In the genomic region with DNA sequence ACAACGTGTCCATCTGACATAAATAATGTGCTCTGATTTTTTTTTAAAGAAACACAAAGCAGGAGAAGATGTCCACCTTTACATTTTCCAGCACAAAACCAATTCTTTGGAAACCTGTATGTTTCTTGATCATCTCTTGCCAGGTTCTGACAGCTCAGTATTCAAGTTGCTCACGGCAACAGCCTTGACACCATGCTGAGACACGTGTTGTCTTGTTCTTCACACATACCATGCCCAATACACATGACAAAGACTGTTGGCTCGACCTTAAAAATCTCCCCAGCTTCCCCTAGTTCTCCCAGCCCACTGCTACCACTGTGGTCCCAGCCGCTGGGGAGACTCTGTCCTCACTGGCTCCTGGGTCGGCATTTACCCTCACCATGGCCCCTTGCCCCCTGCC, we compare ENCODE assay signal across 1 cellular context.
TF ChIP-seq lines count a peak whose summit lies in the region.

No MANE protein-coding gene starts in this region.

TF ChIP-seq in H1, 55 proteins besides CTCF, POLR2A, EP300 and RAD21:
- TF ChIP-seq RFX5 (IDR thresholded peaks at IDR 0.05; ENCODE audit: borderline replicate concordance, low read depth, low read length) (no peak), JUND (IDR thresholded peaks at IDR 0.05; ENCODE audit: low read length) (no peak), SIN3A (conservative IDR thresholded peaks at IDR 0.05 in 1 of 2, IDR thresholded peaks at IDR 0.05 in 1 of 2; ENCODE audit: low read depth in 1 of 2, low read length in 2 of 2) (peak; percentile 74 to 93; a peak in 2 of 4 replicates), KDM1A (IDR thresholded peaks at IDR 0.05; ENCODE audit: borderline replicate concordance, low read length) (no peak), YY1 (IDR thresholded peaks at IDR 0.05; ENCODE audit: low read depth, low read length) (no peak), E2F6 (IDR thresholded peaks at IDR 0.05) (peak; percentile 84), BRCA1 (IDR thresholded peaks at IDR 0.05; ENCODE audit: low read depth, low read length) (no peak), SUZ12 (IDR thresholded peaks at IDR 0.05; ENCODE audit: low read length) (no peak), MAFK (IDR thresholded peaks at IDR 0.05; ENCODE audit: low read depth, low read length) (no peak), TEAD4 (IDR thresholded peaks at IDR 0.05; ENCODE audit: low read depth, low read length) (peak; percentile 38; the same call in 1 of the 2 replicates), SIX5 (IDR thresholded peaks at IDR 0.05; ENCODE audit: low read depth, low read length) (no peak), BCL11A (IDR thresholded peaks at IDR 0.05; ENCODE audit: low read depth in 2 of 2, low read length in 2 of 2) (no peak), USF2 (IDR thresholded peaks at IDR 0.05; ENCODE audit: low read length) (no peak)
- TF ChIP-seq, protein P1, sequence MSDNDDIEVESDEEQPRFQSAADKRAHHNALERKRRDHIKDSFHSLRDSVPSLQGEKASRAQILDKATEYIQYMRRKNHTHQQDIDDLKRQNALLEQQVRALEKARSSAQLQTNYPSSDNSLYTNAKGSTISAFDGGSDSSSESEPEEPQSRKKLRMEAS (IDR thresholded peaks at IDR 0.05) = peak; percentile 93
- TF ChIP-seq, protein P2, sequence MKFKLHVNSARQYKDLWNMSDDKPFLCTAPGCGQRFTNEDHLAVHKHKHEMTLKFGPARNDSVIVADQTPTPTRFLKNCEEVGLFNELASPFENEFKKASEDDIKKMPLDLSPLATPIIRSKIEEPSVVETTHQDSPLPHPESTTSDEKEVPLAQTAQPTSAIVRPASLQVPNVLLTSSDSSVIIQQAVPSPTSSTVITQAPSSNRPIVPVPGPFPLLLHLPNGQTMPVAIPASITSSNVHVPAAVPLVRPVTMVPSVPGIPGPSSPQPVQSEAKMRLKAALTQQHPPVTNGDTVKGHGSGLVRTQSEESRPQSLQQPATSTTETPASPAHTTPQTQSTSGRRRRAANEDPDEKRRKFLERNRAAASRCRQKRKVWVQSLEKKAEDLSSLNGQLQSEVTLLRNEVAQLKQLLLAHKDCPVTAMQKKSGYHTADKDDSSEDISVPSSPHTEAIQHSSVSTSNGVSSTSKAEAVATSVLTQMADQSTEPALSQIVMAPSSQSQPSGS (IDR thresholded peaks at IDR 0.05; ENCODE audit: low read length) = no peak
- TF ChIP-seq, protein P3, sequence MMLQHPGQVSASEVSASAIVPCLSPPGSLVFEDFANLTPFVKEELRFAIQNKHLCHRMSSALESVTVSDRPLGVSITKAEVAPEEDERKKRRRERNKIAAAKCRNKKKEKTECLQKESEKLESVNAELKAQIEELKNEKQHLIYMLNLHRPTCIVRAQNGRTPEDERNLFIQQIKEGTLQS (IDR thresholded peaks at IDR 0.05; ENCODE audit: insufficient read depth, low read depth, low read length) = no peak
